In genomic region chr19:39846678-39847486, GRCh38 we compare ENCODE assay signal across 9 cellular contexts. TPM values are rescaled to one million over a fixed set of nuclear protein-coding genes. Genes with fewer than 3 reads are reported as not detected.
DNase-seq lines count a peak whose midpoint lies in the region; ATAC-seq, FAIRE-seq and TF ChIP-seq lines count a peak whose summit lies in the region.
"Had no signal": no experiment of that assay in that cellular context is flagged by ENCODE, and none has a peak within 500 bp of the region (broad histone marks: within the 10 kb centered on the region; RNA-seq: fewer than 3 reads in every experiment).

No MANE protein-coding gene starts in this region.

- peaks cover 42% of the 10 kb centered on the region for H3K79me2 ChIP-seq in GM23338 (replicated peaks; ENCODE audit: insufficient read depth)

- H3K4me1 Mint-ChIP-seq in GM23338 (peaks cover 39% of the 10 kb centered on the region), T-helper 17 cell (peaks cover 47% of the 10 kb centered on the region)

- peaks cover 30% of the 10 kb centered on the region for H3K4me1 ChIP-seq in GM23338 (ENCODE audit: insufficient read depth)
- H3K4me1 ChIP-seq in psoas muscle = peaks cover 32% of the 10 kb centered on the region

- TF ChIP-seq CTCF in GM23338 (conservative IDR thresholded peaks at IDR 0.05; ENCODE audit: low read depth in 2 of 2) = no peak
- TF ChIP-seq CTCF in fibroblast of villous mesenchyme (IDR thresholded peaks at IDR 0.05; ENCODE audit: insufficient read depth, low read depth, low read length) = no peak
- no peak for TF ChIP-seq CTCF in psoas muscle (IDR thresholded peaks at IDR 0.05)

- H3K27me3 ChIP-seq in GM23338 (ENCODE audit: insufficient read depth) (no peaks in the 10 kb centered on the region), psoas muscle (ENCODE audit: insufficient read depth in 3 of 3, low read length in 2 of 3) (no peaks in the 10 kb centered on the region)

- H3K27ac ChIP-seq in GM23338 (ENCODE audit: low read depth) (peak overlapping the region; percentile 97), psoas muscle (peak overlapping the region; percentile 85)

- H3K27ac Mint-ChIP-seq in GM23338 (peak overlapping the region; percentile 92), T-helper 17 cell (peak overlapping the region; percentile 95)

- H3K9me2 ChIP-seq in GM23338 (ENCODE audit: insufficient read depth) = no peaks in the 10 kb centered on the region

- ATAC-seq in GM23338 = peak; percentile 48
- ATAC-seq in T-helper 17 cell = no peak
- peak in 2 of 4 donors; percentile 9 to 12 for ATAC-seq in psoas muscle
- ATAC-seq in HG03025 (IDR thresholded peaks at IDR 0.05; ENCODE audit: low FRiP score, unreplicated experiment) = no peak

- H2AFZ ChIP-seq in GM23338 = peak overlapping the region; percentile 93

- DNase-seq in GM23338 (ENCODE audit: low spot score) (peak; percentile 48), T-helper 17 cell (no peak), fibroblast of villous mesenchyme (ENCODE audit: low read depth) (no peak), psoas muscle (no peak), NCI-H1436 (lab: John Stamatoyannopoulos, UW) (no peak), HTR-8/SVneo (ENCODE audit: insufficient read length, low spot score) (no peak)
- no peak for DNase-seq in activated CD8-positive, alpha-beta memory T cell treated with anti-CD3 and anti-CD28 coated beads for 24 hours

- H3K36me3 Mint-ChIP-seq in GM23338 (ENCODE audit: low read depth) (0 out of 3 replicates have a peak, but pooled peaks cover 3% of the 10 kb centered on the region), T-helper 17 cell (ENCODE audit: low read depth) (no peaks in the 10 kb centered on the region)

- peak overlapping the region; percentile 90 for H3K4me2 ChIP-seq in GM23338

- H3K9me3 ChIP-seq in T-helper 17 cell (ENCODE audit: control insufficient read depth, low read length, poor library complexity, severe bottlenecking) (no peaks in the 10 kb centered on the region), psoas muscle (no peaks in the 10 kb centered on the region)

- H3F3A ChIP-seq in GM23338 (replicated peaks; ENCODE audit: low read depth) = 0 out of 2 replicates have a peak, but pooled peaks cover 3% of the 10 kb centered on the region

- no peak for FAIRE-seq in HTR-8/SVneo (lab: Jason Lieb, UNC)
- FAIRE-seq: TTC549 had no signal

- peak overlapping the region; percentile 96 for H3K4me3 ChIP-seq in GM23338
- peak overlapping the region; percentile 80 for H3K4me3 ChIP-seq in fibroblast of villous mesenchyme (ENCODE audit: low read depth, low read length)
- H3K4me3 ChIP-seq in psoas muscle = peak overlapping the region; percentile 98

- H3K36me3 ChIP-seq in GM23338 (ENCODE audit: insufficient read depth) (no peaks in the 10 kb centered on the region), psoas muscle (ENCODE audit: insufficient read depth in 1 of 2, low read depth in 1 of 2) (no peaks in the 10 kb centered on the region)

- H3K27me3 Mint-ChIP-seq in GM23338 (ENCODE audit: insufficient read depth, low read depth, poor library complexity) (peaks cover 6% of the 10 kb centered on the region), T-helper 17 cell (peaks cover 5% of the 10 kb centered on the region)

- peaks cover 33% of the 10 kb centered on the region for H4K20me1 ChIP-seq in GM23338 (replicated peaks; ENCODE audit: insufficient read depth)

- 42 to 50% (median 43%) methylated on average over 12 of the region's 12 CpGs for WGBS in psoas muscle, 3 donors

- no peaks in the 10 kb centered on the region for H3K9me3 Mint-ChIP-seq in GM23338

- H3K4me3 Mint-ChIP-seq in GM23338 (peak overlapping the region; percentile 97), T-helper 17 cell (peak overlapping the region; percentile 93)

- intact Hi-C loops in psoas muscle (cut with DNase I) = no loop called here

TF ChIP-seq in GM23338, 12 proteins besides CTCF, POLR2A, EP300 and RAD21:
- no peak for TF ChIP-seq ZNF114 (CRISPR knock-in tag; IDR thresholded peaks at IDR 0.05)
- TF ChIP-seq EZH2 (IDR thresholded peaks at IDR 0.05; ENCODE audit: low read depth, unreplicated experiment) = no peak
- TF ChIP-seq NANOG (IDR thresholded peaks at IDR 0.05; ENCODE audit: borderline replicate concordance) = no peak
- no peak for TF ChIP-seq ZNF331 (CRISPR knock-in tag; IDR thresholded peaks at IDR 0.05; ENCODE audit: low read depth)
- no peak for TF ChIP-seq JUNB (IDR thresholded peaks at IDR 0.05; ENCODE audit: unreplicated experiment)
- no peak for TF ChIP-seq STAT1 (IDR thresholded peaks at IDR 0.05; ENCODE audit: unreplicated experiment)
TF ChIP-seq in GM23338: peak in this region for 0.

RNA-seq across cellular contexts. Expression of gene FBL, which starts 0.7 kb away (rescaled TPM):
- total RNA-seq in GM23338 (2014; rRNA removed; shearing (Covaris generic)) = 403 and 426 TPM in 2 replicates
- polyA plus RNA-seq in GM23338 (2016; fragmentation: Nextera tagmentation; extraction: Ambion mirVana) (553 and 579 TPM in 2 replicates), psoas muscle (100 to 1,000 TPM; 142 to 267 (median 162) TPM)
- total RNA-seq in T-helper 17 cell (100 to 1,000 TPM; 255 to 264 TPM), fibroblast of villous mesenchyme (83.3 and 114 TPM in 2 replicates), psoas muscle (100 to 1,000 TPM in 3 of 4 donors, 10 to 100 TPM in 1; 70.3 to 150 (median 114) TPM)

RNA-seq across cellular contexts. Expression of gene DYRK1B, which starts 12.9 kb away (rescaled TPM):
- 8.6 and 8.9 TPM in 2 replicates for total RNA-seq in GM23338 (2014; rRNA removed; shearing (Covaris generic))
- polyA plus RNA-seq in GM23338 (2016; fragmentation: Nextera tagmentation; extraction: Ambion mirVana) = 6.5 and 7.2 TPM in 2 replicates
- 10 to 100 TPM; 47.5 to 55.5 TPM for total RNA-seq in T-helper 17 cell
- total RNA-seq in fibroblast of villous mesenchyme = 9.7 and 10.4 TPM in 2 replicates
- total RNA-seq in psoas muscle = 100 to 1,000 TPM in 2 of 4 donors, 10 to 100 TPM in 2; 64.5 to 157 (median 109) TPM
- polyA plus RNA-seq in psoas muscle = 10 to 100 TPM; 11.1 to 46.4 (median 35.3) TPM
